In genomic region chr17:36856169-36856568, GRCh38 we compare ENCODE assay signal across 16 cellular contexts.
DNase-seq lines count a peak whose midpoint lies in the region; ATAC-seq and TF ChIP-seq lines count a peak whose summit lies in the region.
"Had no signal": no experiment of that assay in that cellular context is flagged by ENCODE, and none has a peak within 500 bp of the region (broad histone marks: within the 10 kb centered on the region; RNA-seq: fewer than 3 reads in every experiment).

No MANE protein-coding gene starts in this region.

- peaks cover 16% of the 10 kb centered on the region for H3K27me3 Mint-ChIP-seq in activated T-cell treated with anti-CD3 and anti-CD28 coated beads, Interleukin-2, amount 50 U/mL, for 72 hours (ENCODE audit: low read depth)

- no peaks in the 10 kb centered on the region for H3K27me3 ChIP-seq in mammary epithelial cell (ENCODE audit: insufficient read depth, low read length)

- peaks cover 27% of the 10 kb centered on the region for H3K4me1 Mint-ChIP-seq in activated T-cell treated with anti-CD3 and anti-CD28 coated beads, Interleukin-2, amount 50 U/mL, for 72 hours (ENCODE audit: low read depth)

- H3K9me3 Mint-ChIP-seq in activated T-cell treated with anti-CD3 and anti-CD28 coated beads, Interleukin-2, amount 50 U/mL, for 72 hours: no peaks in the 10 kb centered on the region

- 12% methylated on average over 5 of the region's 5 CpGs for WGBS in mammary epithelial cell (ENCODE audit: low coverage, missing lambda C conversion rate)

- H4K20me1 ChIP-seq in mammary epithelial cell (ENCODE audit: insufficient read depth, low read length): no peaks in the 10 kb centered on the region

- intact Hi-C loops in mammary epithelial cell (cut with micrococcal nuclease): loop anchor here (2.0 to 10.0 kb wide), 2 partner anchors 93 to 629 kb away; partner anchors contain the start of genes AATF and DUSP14

- H2AFZ ChIP-seq in mammary epithelial cell (ENCODE audit: low read depth, low read length): peak overlapping the region; percentile 41

- no peak overlapping the region for H3K9ac ChIP-seq in mammary epithelial cell (ENCODE audit: insufficient read depth, low read length)

- no peak overlapping the region for H3K27ac Mint-ChIP-seq in activated T-cell treated with anti-CD3 and anti-CD28 coated beads, Interleukin-2, amount 50 U/mL, for 72 hours

- peaks cover 48% of the 10 kb centered on the region for H3K4me1 ChIP-seq in mammary epithelial cell (ENCODE audit: insufficient read depth, low read length)

- DNase-seq in DMS53 (lab: John Stamatoyannopoulos, UW): peak; percentile 18
- no peak for DNase-seq in DMS53 treated with DMSO at 0.1 percent for 48 hours (lab: John Stamatoyannopoulos, UW; ENCODE audit: unreplicated experiment)
- peak; percentile 53 for DNase-seq in NCI-H526 treated with DMSO at 0.1 percent for 48 hours (lab: John Stamatoyannopoulos, UW)
- peak; percentile 89 for DNase-seq in mammary epithelial cell
- DNase-seq in kidney tubule cell (ENCODE audit: low spot score): peak; percentile 44
- DNase-seq in GOT3 (lab: John Stamatoyannopoulos, UW): no peak
- no peak for DNase-seq in activated T-cell treated with anti-CD3 and anti-CD28 coated beads, Interleukin-2, amount 50 U/mL, for 72 hours
- DNase-seq: DMS153; NCI-H187 treated with DMSO at 0.1 percent for 48 hours; NCI-H524 treated with DMSO at 0.1 percent for 48 hours; NK-92 treated with Interleukin-12 subunit alpha and Interleukin-12 subunit beta, amount 100 ng/mL, for 24 hours; OCI-M1 had no signal

- peak overlapping the region; percentile 55 for H3K27ac ChIP-seq in mammary epithelial cell (ENCODE audit: insufficient read depth, low read depth, low read length)
- H3K27ac ChIP-seq: 22Rv1, SK-N-MC had no signal

- H3K4me3 ChIP-seq in mammary epithelial cell (replicated peaks in 1 of 3; ENCODE audit: insufficient read depth in 1 of 3, low read depth in 2 of 3, low read length in 3 of 3): no peak overlapping the region
- H3K4me3 ChIP-seq: SK-N-MC had no signal

- dilution Hi-C loops in mammary epithelial cell (cut with HindIII; ENCODE audit: low sequenced_read_pairs): no loop called here

- H3K79me2 ChIP-seq in mammary epithelial cell (ENCODE audit: insufficient read depth, low read length): no peaks in the 10 kb centered on the region

- H3K36me3 ChIP-seq in mammary epithelial cell (ENCODE audit: insufficient read depth, low read length): no peaks in the 10 kb centered on the region

- no TSS peak for BruUV-seq in mammary epithelial cell (replicated peaks; lab: Mats Ljungman, UMichigan)

- in situ Hi-C loops in mammary epithelial cell (cut with MboI; ENCODE audit: low sequenced_read_pairs in 2 of 2): no loop called here

- CTCF ChIA-PET in mammary epithelial cell (lab: Charles Lee; ENCODE audit: low non-redundant PET): no interaction called here

- H3K9me3 ChIP-seq in mammary epithelial cell (replicated peaks; ENCODE audit: insufficient read depth, low read length): no peaks in the 10 kb centered on the region

- H3K4me3 Mint-ChIP-seq in activated T-cell treated with anti-CD3 and anti-CD28 coated beads, Interleukin-2, amount 50 U/mL, for 72 hours: no peak overlapping the region

- H3K4me2 ChIP-seq in mammary epithelial cell (ENCODE audit: insufficient read depth, low read depth, low read length): peak overlapping the region; percentile 56

- ATAC-seq in activated T-cell treated with anti-CD3 and anti-CD28 coated beads, Interleukin-2, amount 50 U/mL, for 72 hours (replicated peaks in 1 of 2): no peak
- ATAC-seq in HG03108 (IDR thresholded peaks at IDR 0.05; ENCODE audit: unreplicated experiment): no peak
- ATAC-seq: HCT116 had no signal

- no peaks in the 10 kb centered on the region for H3K36me3 Mint-ChIP-seq in activated T-cell treated with anti-CD3 and anti-CD28 coated beads, Interleukin-2, amount 50 U/mL, for 72 hours (ENCODE audit: insufficient read depth in 2 of 2)

- TF ChIP-seq CTCF in mammary epithelial cell (conservative IDR thresholded peaks at IDR 0.05 in 1 of 2, IDR thresholded peaks at IDR 0.05 in 1 of 2; ENCODE audit: extremely low read depth in 1 of 2, insufficient read depth in 1 of 2, low read depth in 1 of 2, low read length in 2 of 2): no peak

Comparison
In these comparisons a context has a peak if more than half of its experiments do, and no peak if none do; other contexts are left out.
1. DNase-seq: peak in DMS53 (single experiment), NCI-H526 treated with DMSO at 0.1 percent for 48 hours (single experiment), mammary epithelial cell (single experiment) and kidney tubule cell (single experiment); none in DMS53 treated with DMSO at 0.1 percent for 48 hours (single experiment), GOT3 (single experiment) and activated T-cell treated with anti-CD3 and anti-CD28 coated beads, Interleukin-2, amount 50 U/mL, for 72 hours (0 of 2).